In the genomic region with DNA sequence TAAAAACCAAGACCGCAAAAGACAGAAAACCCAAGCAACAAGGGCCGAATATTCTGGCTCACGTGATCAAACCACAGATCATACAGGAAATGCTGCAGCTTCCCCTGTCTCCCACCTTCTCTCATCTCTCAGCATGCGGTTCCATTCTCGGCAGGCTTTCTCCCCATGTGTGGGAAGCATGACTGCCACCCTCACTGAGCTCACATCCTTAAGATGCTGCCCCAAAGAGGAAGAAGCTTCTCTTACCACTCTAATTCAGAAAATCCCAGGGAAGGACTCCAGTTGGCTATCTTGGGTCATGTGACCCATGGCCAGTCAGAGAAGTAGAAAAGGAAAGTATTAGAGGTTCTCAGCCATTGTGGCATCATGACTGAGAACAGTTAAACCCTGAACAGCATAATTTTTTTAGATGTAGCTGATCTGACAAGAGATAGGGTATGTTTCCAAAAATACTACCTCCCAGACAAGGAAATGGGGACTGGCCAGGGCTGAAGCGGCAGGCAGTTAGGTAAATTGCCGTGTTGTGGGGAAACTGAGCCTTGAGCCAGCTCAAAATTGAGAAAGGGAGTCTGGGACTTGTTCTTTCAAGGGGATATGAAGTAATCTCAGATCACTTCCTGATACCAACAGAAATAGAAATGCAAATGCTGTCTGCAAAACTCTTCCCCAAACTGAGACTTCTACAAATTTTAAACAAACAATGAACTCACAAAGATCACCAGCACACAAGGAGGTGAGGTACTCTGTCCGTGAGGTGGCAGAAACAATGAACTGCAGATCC, we compare ENCODE assay signal across 8 cellular contexts.
DNase-seq lines count a peak whose midpoint lies in the region; ATAC-seq, FAIRE-seq and TF ChIP-seq lines count a peak whose summit lies in the region.

No MANE protein-coding gene starts in this region.

- no peak for TF ChIP-seq CTCF in GM10266 (IDR thresholded peaks at IDR 0.05; ENCODE audit: control insufficient read depth, insufficient read depth, low read depth, missing control alignments)

- ATAC-seq in HG03342 (IDR thresholded peaks at IDR 0.05; ENCODE audit: unreplicated experiment) = no peak

- FAIRE-seq in urothelium cell line (lab: Jason Lieb, UNC) = no peak

- peak; percentile 72 for DNase-seq in GM10266 (ENCODE audit: extremely low spot score)
- DNase-seq in RPMI8226 = peak; percentile 50
- peak; percentile 87 for DNase-seq in activated effector memory CD4-positive, alpha-beta T cell treated with anti-CD3 and anti-CD28 coated beads, Interleukin-2, amount 50 U/mL, for 16 hours
- peak; percentile 21 to 42 for DNase-seq in stimulated activated CD4-positive, alpha-beta T cell treated with anti-CD3 and anti-CD28 coated beads, Interleukin-15, amount 100 ng/mL, for 1 hour (ENCODE audit: low read depth in 1 of 2, low spot score in 1 of 2)
- no peak for DNase-seq in NCI-H226
- no peak for DNase-seq in urothelium cell line (ENCODE audit: low spot score)
- no peak for DNase-seq in cortex of kidney (lab: John Stamatoyannopoulos, UW)

Comparison
In these comparisons a context has a peak if more than half of its experiments do, and no peak if none do; other contexts are left out.
1. DNase-seq: peak in GM10266 (single experiment), RPMI8226 (single experiment), activated effector memory CD4-positive, alpha-beta T cell treated with anti-CD3 and anti-CD28 coated beads, Interleukin-2, amount 50 U/mL, for 16 hours (single experiment) and stimulated activated CD4-positive, alpha-beta T cell treated with anti-CD3 and anti-CD28 coated beads, Interleukin-15, amount 100 ng/mL, for 1 hour (2 of 2); none in NCI-H226 (single experiment), urothelium cell line (single experiment) and cortex of kidney (single experiment).